Comparison of ENCODE assay signal across 24 cellular contexts in genomic region chr3:48416091-48416505, GRCh38. TPM values are rescaled to one million over a fixed set of nuclear protein-coding genes. Genes with fewer than 3 reads are reported as not detected.
A peak's percentile ranks its signal among the peaks of the same experiment; 100 is the strongest.
DNase-seq lines count a peak whose midpoint lies in the region; ATAC-seq and TF ChIP-seq lines count a peak whose summit lies in the region.
"Had no signal": no experiment of that assay in that cellular context is flagged by ENCODE, and none has a peak within 500 bp of the region (broad histone marks: within the 10 kb centered on the region; RNA-seq: fewer than 3 reads in every experiment).

No MANE protein-coding gene starts in this region.

- peak overlapping the region; percentile 16 for H2AK9ac ChIP-seq in IMR-90 (replicated peaks; ENCODE audit: low read depth, low read length, poor library complexity)

- H3K4me3 ChIP-seq in Caco-2 (ENCODE audit: low read depth, low read length) (no peak overlapping the region), IMR-90 (ENCODE audit: insufficient read depth, low read depth, low read length) (no peak overlapping the region), neuronal stem cell (ENCODE audit: low read length in 2 of 2) (peak overlapping the region in 1 of 2 donors; percentile 50), upper lobe of right lung (no peak overlapping the region)
- H3K4me3 ChIP-seq: GM12878, SK-N-MC had no signal

- H3K27ac Mint-ChIP-seq in Caco-2 (ENCODE audit: unreplicated experiment): peak overlapping the region; percentile 39
- H3K27ac Mint-ChIP-seq: CD8-positive, alpha-beta T cell had no signal

- H3K4me1 Mint-ChIP-seq in Caco-2 (ENCODE audit: low read depth, unreplicated experiment): peaks cover 5% of the 10 kb centered on the region

- no peak overlapping the region for H3K56ac ChIP-seq in IMR-90 (ENCODE audit: extremely low read depth, insufficient read depth, low read length)

- H3K4me2 ChIP-seq in IMR-90 (ENCODE audit: low read depth, low read length): no peak overlapping the region
- no peak overlapping the region for H3K4me2 ChIP-seq in neuronal stem cell (ENCODE audit: insufficient read depth, low read length, poor library complexity, severe bottlenecking)

- H2AK5ac ChIP-seq in IMR-90 (ENCODE audit: low read depth, low read length): no peak overlapping the region
- H2AK5ac ChIP-seq in neuronal stem cell (ENCODE audit: low read depth, low read length): no peak overlapping the region

- H2BK20ac ChIP-seq in IMR-90 (ENCODE audit: low read depth, low read length): no peak overlapping the region

- no peaks in the 10 kb centered on the region; the same call in 1 of the 2 replicates for H4K20me1 ChIP-seq in IMR-90 (ENCODE audit: insufficient read depth, low read length)

- no peak overlapping the region for H3K9ac ChIP-seq in IMR-90 (ENCODE audit: low read depth, low read length)
- no peak overlapping the region for H3K9ac ChIP-seq in neuronal stem cell (ENCODE audit: low read depth, low read length, poor library complexity)

- dilution Hi-C loops in IMR-90 (cut with HindIII; ENCODE audit: low sequenced_read_pairs, unreplicated experiment): no loop called here

- H3K18ac ChIP-seq in IMR-90 (ENCODE audit: low read depth, low read length): no peak overlapping the region
- H3K18ac ChIP-seq in neuronal stem cell (ENCODE audit: low read length): no peak overlapping the region

- WGBS in IMR-90 (ENCODE audit: extremely low coverage in 2 of 2, insufficient read length in 1 of 2), 2 experiments: 88% methylated on average over 8 of the region's 14 CpGs; no CpG with 5 or more reads in 1 of the 2 experiments
- WGBS in neuronal stem cell (ENCODE audit: extremely low coverage in 2 of 2, insufficient read length in 2 of 2, insufficient replicate concordance in 1 of 2), 2 donors: no CpG with 5 or more reads among the region's 14 CpGs

- no peak for DNase-seq in Caco-2
- DNase-seq in IMR-90: no peak
- DNase-seq in neuronal stem cell (ENCODE audit: low spot score): no peak
- no peak for DNase-seq in upper lobe of right lung
- no peak for DNase-seq in dedifferentiated amniotic fluid mesenchymal stem cell (ENCODE audit: extremely low spot score)
- DNase-seq: C1 segment of cervical spinal cord; CD8-positive, alpha-beta T cell; DMS 273 treated with DMSO at 0.1 percent for 48 hours; DMS79; EL; GDM1; Karpas-422; NCI-H1092; NCI-H1417 treated with DMSO at 0.1 percent for 48 hours; NCI-H1694 treated with DMSO at 0.1 percent for 48 hours; NCI-H2081; NCI-H2227 treated with DMSO at 0.1 percent for 48 hours; NCI-H526 treated with DMSO at 0.1 percent for 48 hours; RPMI8226; SIG-M5 had no signal

- BruUV-seq in Caco-2 (replicated peaks; lab: Mats Ljungman, UMichigan) (no TSS peak), IMR-90 (replicated peaks; lab: Mats Ljungman, UMichigan) (no TSS peak)

- H3K23ac ChIP-seq in IMR-90 (ENCODE audit: low read depth, low read length): no peak overlapping the region
- no peak overlapping the region for H3K23ac ChIP-seq in neuronal stem cell (ENCODE audit: low read depth, low read length, poor library complexity)

- H3K4ac ChIP-seq in IMR-90 (ENCODE audit: low read depth, low read length) (no peak overlapping the region), neuronal stem cell (ENCODE audit: low read length) (no peak overlapping the region)

- no peaks in the 10 kb centered on the region for H3K9me3 Mint-ChIP-seq in Caco-2 (ENCODE audit: unreplicated experiment)
- H3K9me3 Mint-ChIP-seq: CD8-positive, alpha-beta T cell had no signal

- POLR2A ChIA-PET in Caco-2 (lab: Charles Lee): no interaction called here
- POLR2A ChIA-PET in IMR-90 (lab: Charles Lee; ENCODE audit: unreplicated experiment): no interaction called here

- no peak overlapping the region for H4K5ac ChIP-seq in IMR-90 (ENCODE audit: low read depth, low read length)

- H3K79me1 ChIP-seq in IMR-90 (ENCODE audit: low read depth in 1 of 2, low read length in 2 of 2) (no peaks in the 10 kb centered on the region; a peak in 1 of 4 replicates), neuronal stem cell (ENCODE audit: low read depth, low read length) (peaks cover 36% of the 10 kb centered on the region)

- intact Hi-C loops in Caco-2 (cut with micrococcal nuclease; ENCODE audit: unreplicated experiment) (no loop called here), IMR-90 (cut with micrococcal nuclease) (no loop called here), upper lobe of right lung (cut with DNase I) (no loop called here)

- H3K4me1 ChIP-seq in Caco-2 (no peaks in the 10 kb centered on the region), IMR-90 (ENCODE audit: control insufficient read depth, insufficient read depth, low read length) (no peaks in the 10 kb centered on the region), neuronal stem cell (ENCODE audit: control insufficient read depth in 2 of 2, insufficient read depth in 1 of 2, low read depth in 1 of 2, low read length in 2 of 2) (no peaks in the 10 kb centered on the region), upper lobe of right lung (no peaks in the 10 kb centered on the region)

- H3K27me3 ChIP-seq in Caco-2 (replicated peaks; ENCODE audit: control insufficient read depth, insufficient read depth, low read length) (no peaks in the 10 kb centered on the region), IMR-90 (ENCODE audit: control insufficient read depth, insufficient read depth, low read length) (no peaks in the 10 kb centered on the region), neuronal stem cell (ENCODE audit: control insufficient read depth in 3 of 3, insufficient read depth in 3 of 3, low read depth in 1 of 3, low read length in 3 of 3) (no peaks in the 10 kb centered on the region), upper lobe of right lung (no peaks in the 10 kb centered on the region)

- no peak for TF ChIP-seq CTCF in Caco-2 (IDR thresholded peaks at IDR 0.05; ENCODE audit: insufficient read depth in 1 of 2, low read depth in 1 of 2, low read length in 1 of 2, severe bottlenecking in 1 of 2, unreplicated experiment in 1 of 2)
- no peak for TF ChIP-seq CTCF in IMR-90 (conservative IDR thresholded peaks at IDR 0.05; ENCODE audit: low read depth, low read length)
- no peak for TF ChIP-seq CTCF in upper lobe of right lung (IDR thresholded peaks at IDR 0.05)

- no peak for ATAC-seq in IMR-90 (ENCODE audit: low read depth)
- no peak for ATAC-seq in upper lobe of right lung
- no peak for ATAC-seq in GM18519 (IDR thresholded peaks at IDR 0.05; ENCODE audit: low FRiP score, unreplicated experiment)
- ATAC-seq: CD8-positive, alpha-beta T cell had no signal

- H4K91ac ChIP-seq in IMR-90 (ENCODE audit: insufficient read depth, low read depth, low read length): no peak overlapping the region
- no peak overlapping the region for H4K91ac ChIP-seq in neuronal stem cell (ENCODE audit: low read depth, low read length, poor library complexity)

- H3K27ac ChIP-seq in IMR-90 (ENCODE audit: insufficient read depth, low read length) (no peak overlapping the region), neuronal stem cell (replicated peaks; ENCODE audit: low read length) (no peak overlapping the region), upper lobe of right lung (no peak overlapping the region)
- H3K27ac ChIP-seq: SK-N-MC had no signal

- H3K4me3 Mint-ChIP-seq in Caco-2 (ENCODE audit: unreplicated experiment): no peak overlapping the region
- H3K4me3 Mint-ChIP-seq: CD8-positive, alpha-beta T cell had no signal

- H3K9me3 ChIP-seq in Caco-2 (no peaks in the 10 kb centered on the region), IMR-90 (ENCODE audit: control insufficient read depth, insufficient read depth, low read length) (no peaks in the 10 kb centered on the region), neuronal stem cell (replicated peaks in 1 of 2; ENCODE audit: control insufficient read depth in 2 of 2, insufficient read depth in 1 of 2, low read depth in 1 of 2, low read length in 2 of 2) (no peaks in the 10 kb centered on the region), upper lobe of right lung (no peaks in the 10 kb centered on the region)

- no peak overlapping the region for H4K8ac ChIP-seq in IMR-90 (ENCODE audit: low read depth in 2 of 2, low read length in 2 of 2)
- H4K8ac ChIP-seq in neuronal stem cell (ENCODE audit: low read depth, low read length): peak overlapping the region; percentile 17

- no peak for TF ChIP-seq POLR2A in IMR-90 (IDR thresholded peaks at IDR 0.05; ENCODE audit: low read depth, low read length)

- in situ Hi-C loops in IMR-90 (cut with MboI; ENCODE audit: low sequenced_read_pairs): no loop called here

- no peaks in the 10 kb centered on the region for H3K27me3 Mint-ChIP-seq in Caco-2 (ENCODE audit: insufficient read depth, unreplicated experiment)

- H3K14ac ChIP-seq in IMR-90 (replicated peaks; ENCODE audit: low read depth, low read length) (no peak overlapping the region), neuronal stem cell (ENCODE audit: low read length) (no peak overlapping the region)

- CTCF ChIA-PET in Caco-2 (lab: Charles Lee): interaction anchor here (0.6 to 6.1 kb wide), 4 partner anchors 20 to 185 kb away, joined by 3 to 40 read pairs (median 4); partner anchors contain the start of genes CCDC51 and TMA7
- CTCF ChIA-PET in IMR-90 (lab: Yijun Ruan, JAX): interaction anchor here (1.0 kb wide), 1 partner anchor 19 kb away, joined by 4 read pairs; no protein-coding TSS in a partner anchor

- H3K36me3 Mint-ChIP-seq in Caco-2 (ENCODE audit: insufficient read depth, unreplicated experiment): peaks cover 99% of the 10 kb centered on the region
- H3K36me3 Mint-ChIP-seq: CD8-positive, alpha-beta T cell had no signal

- H3K36me3 ChIP-seq in Caco-2 (ENCODE audit: control insufficient read depth, insufficient read depth, low read length): peaks cover 17% of the 10 kb centered on the region
- H3K36me3 ChIP-seq in IMR-90 (ENCODE audit: control insufficient read depth, insufficient read depth, low read length): peaks cover 62% of the 10 kb centered on the region
- H3K36me3 ChIP-seq in neuronal stem cell (replicated peaks in 1 of 2; ENCODE audit: control insufficient read depth in 2 of 2, insufficient read depth in 2 of 2, low read length in 2 of 2): peaks cover 96 to 99% of the 10 kb centered on the region in 2 donors
- H3K36me3 ChIP-seq in upper lobe of right lung: peaks cover 48% of the 10 kb centered on the region

- no peaks in the 10 kb centered on the region for H3K9me1 ChIP-seq in IMR-90 (ENCODE audit: insufficient read depth, low read length)

- TF ChIP-seq RAD21 in IMR-90 (IDR thresholded peaks at IDR 0.05; ENCODE audit: low read length): no peak

- H2BK5ac ChIP-seq in IMR-90 (ENCODE audit: low read depth, low read length, poor library complexity, severe bottlenecking): no peak overlapping the region
- no peak overlapping the region for H2BK5ac ChIP-seq in neuronal stem cell (ENCODE audit: low read length)

- H2AFZ ChIP-seq in IMR-90 (replicated peaks; ENCODE audit: low read length, poor library complexity): no peak overlapping the region
- H2AFZ ChIP-seq in neuronal stem cell (ENCODE audit: low read length): no peak overlapping the region

- no peak overlapping the region for H2BK120ac ChIP-seq in IMR-90 (ENCODE audit: low read depth, low read length)
- H2BK120ac ChIP-seq in neuronal stem cell (ENCODE audit: low read depth, low read length): no peak overlapping the region

- no peak overlapping the region for H2BK12ac ChIP-seq in neuronal stem cell (ENCODE audit: low read length)

- H2BK15ac ChIP-seq in IMR-90 (ENCODE audit: low read depth, low read length): no peak overlapping the region
- H2BK15ac ChIP-seq in neuronal stem cell (ENCODE audit: low read length): no peak overlapping the region

RNA-seq across cellular contexts. Expression of gene PLXNB1, which starts 13.8 kb away (rescaled TPM):
- total RNA-seq in Caco-2 (2022) (149 and 164 TPM in 2 replicates), IMR-90 (2012; rRNA removed) (5.2 and 9.2 TPM in 2 replicates), upper lobe of right lung (103 TPM)
- polyA plus RNA-seq in IMR-90 (2012; rRNA removed): 25.3 and 27.0 TPM in 2 replicates
- polyA plus RNA-seq in IMR-90 (2012; cell fraction: cytosol; rRNA removed): 11.3 and 16.3 TPM in 2 replicates
- polyA plus RNA-seq in IMR-90 (2012; cell fraction: nucleus; rRNA removed; ENCODE audit: low replicate concordance): 156 and 317 TPM in 2 replicates
- polyA plus RNA-seq in neuronal stem cell (2013, experiment 1 of 2): 99.5 TPM
- polyA plus RNA-seq in neuronal stem cell (2013, experiment 2 of 2): 94.2 TPM

RNA-seq across cellular contexts. Expression of gene CCDC51, which starts 23.8 kb away (rescaled TPM):
- total RNA-seq in Caco-2 (2022): 48.9 and 59.5 TPM in 2 replicates
- 15.3 and 16.1 TPM in 2 replicates for total RNA-seq in IMR-90 (2012; rRNA removed)
- 11.0 TPM in 2 replicates for polyA plus RNA-seq in IMR-90 (2012; rRNA removed)
- polyA plus RNA-seq in IMR-90 (2012; cell fraction: cytosol; rRNA removed): 11.0 and 14.3 TPM in 2 replicates
- 4.0 and 4.7 TPM in 2 replicates for polyA plus RNA-seq in IMR-90 (2012; cell fraction: nucleus; rRNA removed; ENCODE audit: low replicate concordance)
- 11.8 TPM for polyA plus RNA-seq in neuronal stem cell (2013, experiment 1 of 2)
- 12.2 TPM for polyA plus RNA-seq in neuronal stem cell (2013, experiment 2 of 2)
- total RNA-seq in upper lobe of right lung: 11.4 TPM

RNA-seq across cellular contexts. Expression of gene TMA7, which starts 24.0 kb away (rescaled TPM):
- total RNA-seq in Caco-2 (2022): 205 and 227 TPM in 2 replicates
- 81.9 and 131 TPM in 2 replicates for total RNA-seq in IMR-90 (2012; rRNA removed)
- polyA plus RNA-seq in IMR-90 (2012; rRNA removed): 220 and 240 TPM in 2 replicates
- 76.2 and 162 TPM in 2 replicates for polyA plus RNA-seq in IMR-90 (2012; cell fraction: cytosol; rRNA removed)
- polyA plus RNA-seq in IMR-90 (2012; cell fraction: nucleus; rRNA removed; ENCODE audit: low replicate concordance): 19.3 and 97.5 TPM in 2 replicates
- 841 TPM for polyA plus RNA-seq in neuronal stem cell (2013, experiment 1 of 2)
- 834 TPM for polyA plus RNA-seq in neuronal stem cell (2013, experiment 2 of 2)
- total RNA-seq in upper lobe of right lung: 169 TPM

RNA-seq across cellular contexts. Expression of gene ATRIP, which starts 30.4 kb away (rescaled TPM):
- total RNA-seq in Caco-2 (2022): 14.4 and 15.9 TPM in 2 replicates
- total RNA-seq in IMR-90 (2012; rRNA removed): 7.2 and 10.8 TPM in 2 replicates
- 6.8 and 7.2 TPM in 2 replicates for polyA plus RNA-seq in IMR-90 (2012; rRNA removed)
- 3.8 and 4.0 TPM in 2 replicates for polyA plus RNA-seq in IMR-90 (2012; cell fraction: cytosol; rRNA removed)
- polyA plus RNA-seq in IMR-90 (2012; cell fraction: nucleus; rRNA removed; ENCODE audit: low replicate concordance): 8.2 and 14.4 TPM in 2 replicates
- 12.1 TPM for polyA plus RNA-seq in neuronal stem cell (2013, experiment 1 of 2)
- polyA plus RNA-seq in neuronal stem cell (2013, experiment 2 of 2): 12.0 TPM
- total RNA-seq in upper lobe of right lung: 5.3 TPM

RNA-seq across cellular contexts. Expression of gene FBXW12, which starts 44.1 kb away (rescaled TPM):
- total RNA-seq in Caco-2 (2022): 1.7 and 2.3 TPM in 2 replicates
- not detected in 2 replicates for total RNA-seq in IMR-90 (2012; rRNA removed)
- not detected in 2 replicates for polyA plus RNA-seq in IMR-90 (2012; rRNA removed)
- polyA plus RNA-seq in IMR-90 (2012; cell fraction: cytosol; rRNA removed): not detected in 2 replicates
- polyA plus RNA-seq in IMR-90 (2012; cell fraction: nucleus; rRNA removed; ENCODE audit: low replicate concordance): 0.07 TPM in 1 of 2 replicates, not detected in the other
- 0.85 TPM for polyA plus RNA-seq in neuronal stem cell (2013, experiment 1 of 2)
- polyA plus RNA-seq in neuronal stem cell (2013, experiment 2 of 2): 0.84 TPM
- total RNA-seq in upper lobe of right lung: not detected
- total RNA-seq: CD8-positive, alpha-beta T cell; NCI-H460 had no signal

Comparison
In these comparisons a context has a peak if more than half of its experiments do, and no peak if none do; other contexts are left out.
1. RNA of gene PLXNB1, which starts 13.8 kb away (total RNA-seq): 149 to 164 TPM in Caco-2 and 103 TPM in upper lobe of right lung (single experiment); 5.2 to 9.2 TPM in IMR-90; every median in the first group is over 10 times any median in the second.